20 cellular contexts compared by ENCODE assay signal in the genomic region with DNA sequence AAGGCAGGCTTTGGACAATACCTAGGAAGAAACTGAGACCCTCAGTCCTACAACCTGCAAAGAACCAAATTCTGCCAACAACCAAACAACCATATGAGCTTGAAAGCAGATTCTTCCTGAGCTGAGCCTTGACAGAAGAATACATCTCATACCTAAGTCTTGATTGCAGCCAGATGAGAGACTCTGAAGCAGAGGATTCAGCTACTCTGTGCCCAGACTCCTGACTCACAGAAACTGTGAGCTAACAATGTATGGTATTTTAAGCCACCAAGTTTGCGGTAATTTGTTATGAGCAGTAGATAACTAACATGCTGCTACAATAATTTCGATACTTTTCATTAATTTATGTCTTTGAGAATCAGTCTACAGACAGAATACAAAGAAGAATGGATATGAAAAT.
"Had no signal": no experiment of that assay in that cellular context is flagged by ENCODE, and none has a peak within 500 bp of the region (broad histone marks: within the 10 kb centered on the region; RNA-seq: fewer than 3 reads in every experiment).

No MANE protein-coding gene starts in this region.

- H3K27ac ChIP-seq: body of pancreas, coronary artery, prostate gland, skin epidermis, thoracic aorta, upper lobe of left lung, WERI-Rb-1 had no signal

- DNase-seq: activated CD4-positive, alpha-beta T cell treated with anti-CD3 and anti-CD28 coated beads, Interleukin-2, amount 50 U/mL, for 48 hours; amniotic stem cell; body of pancreas; caudate nucleus; erythroblast; immature natural killer cell; left ventricle myocardium superior; mucosa of descending colon; naive B cell; right cardiac atrium; SW 1271; T-helper 2 cell; upper lobe of left lung; WERI-Rb-1 had no signal

- ATAC-seq: body of pancreas, left ventricle myocardium superior, mucosa of descending colon, right cardiac atrium had no signal

- H3K4me1 ChIP-seq: body of pancreas, prostate gland, upper lobe of left lung had no signal

- H3K9me3 ChIP-seq: body of pancreas, mucosa of descending colon, prostate gland, thoracic aorta, upper lobe of left lung had no signal

- H3K4me3 ChIP-seq: body of pancreas, coronary artery, mucosa of descending colon, prostate gland, skin epidermis, thoracic aorta, upper lobe of left lung had no signal

- H3K27ac Mint-ChIP-seq: activated naive CD8-positive, alpha-beta T cell; immature natural killer cell; memory B cell had no signal

- H3K27me3 Mint-ChIP-seq: activated naive CD8-positive, alpha-beta T cell; memory B cell had no signal

- H3K4me1 Mint-ChIP-seq: immature natural killer cell, memory B cell, naive B cell had no signal

- H3K4me3 Mint-ChIP-seq: activated naive CD8-positive, alpha-beta T cell; immature natural killer cell; memory B cell; naive B cell had no signal

- H3K36me3 ChIP-seq: prostate gland, thoracic aorta, upper lobe of left lung, WERI-Rb-1 had no signal

- H3K27me3 ChIP-seq: body of pancreas, upper lobe of left lung had no signal
